In the genomic region with DNA sequence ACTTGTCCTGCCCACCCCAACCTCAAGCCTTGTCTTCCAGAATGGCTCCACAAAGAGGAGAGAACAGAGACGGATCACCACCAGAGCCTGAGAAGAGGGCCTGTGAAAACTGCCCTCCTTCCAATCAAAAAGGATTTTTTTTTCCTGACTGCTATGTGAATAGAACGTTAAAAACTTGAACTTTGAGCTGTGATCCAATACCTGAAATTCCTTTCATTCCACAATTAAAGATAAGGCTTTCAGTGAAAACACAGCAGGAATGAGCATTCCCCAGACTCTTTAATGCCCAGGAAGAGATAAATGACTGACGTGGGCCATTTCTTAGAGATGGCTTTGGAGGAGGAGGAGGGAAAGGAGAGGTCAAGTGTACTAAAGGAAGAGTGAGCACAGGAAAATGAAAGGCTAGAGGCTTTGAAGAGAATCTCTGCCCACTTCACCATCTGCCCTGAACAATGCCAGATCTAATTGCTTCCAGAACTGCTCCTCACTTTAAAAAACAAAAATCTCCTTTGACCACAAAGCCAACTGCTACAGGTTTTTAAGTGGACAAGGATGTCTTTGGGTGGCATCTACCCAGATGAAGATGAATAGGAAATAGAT, we compare ENCODE assay signal across 1 cellular context.
A peak's percentile ranks its signal among the peaks of the same experiment; 100 is the strongest.
TF ChIP-seq lines count a peak whose summit lies in the region.

No MANE protein-coding gene starts in this region.

TF ChIP-seq in HepG2, 621 proteins besides CTCF, POLR2A, EP300 and RAD21 (continued from another document and continues in another):
- TF ChIP-seq ZNF234 (CRISPR knock-in tag; conservative IDR thresholded peaks at IDR 0.05) (no peak), SIX1 (CRISPR knock-in tag; IDR thresholded peaks at IDR 0.05; ENCODE audit: borderline replicate concordance) (peak; percentile 63; the same call in 1 of the 2 replicates), AGO1 (IDR thresholded peaks at IDR 0.05; ENCODE audit: low read depth, low read length, poor library complexity, severe bottlenecking) (no peak), ETV5 (CRISPR knock-in tag; IDR thresholded peaks at IDR 0.05; ENCODE audit: borderline replicate concordance) (no peak; the same call in 1 of the 2 replicates), TARDBP (CRISPR knock-in tag; IDR thresholded peaks at IDR 0.05) (no peak; the same call in 1 of the 2 replicates), ELF3 (CRISPR knock-in tag; IDR thresholded peaks at IDR 0.05) (peak; percentile 60; the same call in 1 of the 2 replicates), ZNF251 (CRISPR knock-in tag; IDR thresholded peaks at IDR 0.05) (no peak), KDM5A (IDR thresholded peaks at IDR 0.05; ENCODE audit: borderline replicate concordance, low read length) (no peak), TAF15 (IDR thresholded peaks at IDR 0.05; ENCODE audit: low read depth, low read length, poor library complexity, severe bottlenecking) (no peak), U2AF2 (IDR thresholded peaks at IDR 0.05; ENCODE audit: low read depth, low read length) (no peak), KDM3A (CRISPR knock-in tag; IDR thresholded peaks at IDR 0.05; ENCODE audit: low read depth) (no peak), NFYC (CRISPR knock-in tag; IDR thresholded peaks at IDR 0.05) (peak; percentile 7; the same call in 1 of the 2 replicates), FOXC1 (CRISPR knock-in tag; IDR thresholded peaks at IDR 0.05; ENCODE audit: borderline replicate concordance) (no peak), ZNF567 (CRISPR knock-in tag; IDR thresholded peaks at IDR 0.05; ENCODE audit: borderline replicate concordance) (no peak), LCORL (IDR thresholded peaks at IDR 0.05) (peak; percentile 45; the same call in 1 of the 2 replicates), LCORL (CRISPR knock-in tag; IDR thresholded peaks at IDR 0.05) (peak; percentile 77), ZNF10 (CRISPR knock-in tag; IDR thresholded peaks at IDR 0.05; ENCODE audit: borderline replicate concordance, low read depth) (no peak), ZFY (CRISPR knock-in tag; IDR thresholded peaks at IDR 0.05) (no peak), TMF1 (CRISPR knock-in tag; IDR thresholded peaks at IDR 0.05; ENCODE audit: low read depth) (no peak), KDM6A (CRISPR knock-in tag; IDR thresholded peaks at IDR 0.05; ENCODE audit: low read depth) (peak; percentile 56; the same call in 1 of the 2 replicates), SRY (CRISPR knock-in tag; IDR thresholded peaks at IDR 0.05) (no peak), FOSL1 (CRISPR knock-in tag; IDR thresholded peaks at IDR 0.05; ENCODE audit: borderline replicate concordance) (no peak), ATM (IDR thresholded peaks at IDR 0.05; ENCODE audit: borderline replicate concordance) (no peak), AHR (CRISPR knock-in tag; IDR thresholded peaks at IDR 0.05) (no peak), FOXJ3 (CRISPR knock-in tag; IDR thresholded peaks at IDR 0.05; ENCODE audit: borderline replicate concordance) (peak; percentile 33; the same call in 1 of the 2 replicates), ZNF589 (CRISPR knock-in tag; conservative IDR thresholded peaks at IDR 0.05) (no peak), SOX6 (IDR thresholded peaks at IDR 0.05) (no peak), SOX6 (CRISPR knock-in tag; IDR thresholded peaks at IDR 0.05) (peak; percentile 81), RCOR2 (CRISPR knock-in tag; IDR thresholded peaks at IDR 0.05) (peak; percentile 53; the same call in 1 of the 2 replicates), ZNF460 (CRISPR knock-in tag; IDR thresholded peaks at IDR 0.05; ENCODE audit: borderline replicate concordance) (no peak), JARID2 (CRISPR knock-in tag; IDR thresholded peaks at IDR 0.05; ENCODE audit: insufficient replicate concordance) (no peak), JUN (CRISPR knock-in tag; IDR thresholded peaks at IDR 0.05) (no peak), KDM5B (CRISPR knock-in tag; IDR thresholded peaks at IDR 0.05; ENCODE audit: borderline replicate concordance) (no peak), RAD51 (IDR thresholded peaks at IDR 0.05; ENCODE audit: borderline replicate concordance) (no peak), ZSCAN20 (CRISPR knock-in tag; IDR thresholded peaks at IDR 0.05; ENCODE audit: borderline replicate concordance) (no peak), PHB2 (IDR thresholded peaks at IDR 0.05; ENCODE audit: partially characterized antibody) (no peak), ZNF614 (CRISPR knock-in tag; IDR thresholded peaks at IDR 0.05; ENCODE audit: borderline replicate concordance) (no peak), RBM39 (IDR thresholded peaks at IDR 0.05; ENCODE audit: low read depth, low read length, poor library complexity, severe bottlenecking) (no peak), ZNF780A (CRISPR knock-in tag; IDR thresholded peaks at IDR 0.05) (no peak), ZNF263 (CRISPR knock-in tag; IDR thresholded peaks at IDR 0.05) (no peak), TBX3 (IDR thresholded peaks at IDR 0.05; ENCODE audit: borderline replicate concordance) (no peak), REPIN1 (CRISPR knock-in tag; IDR thresholded peaks at IDR 0.05; ENCODE audit: borderline replicate concordance, low read depth) (no peak), SSRP1 (CRISPR knock-in tag; IDR thresholded peaks at IDR 0.05) (0 out of 2 replicates have a peak, but pooled peaks have one; percentile 73), ZFP36L2 (CRISPR knock-in tag; IDR thresholded peaks at IDR 0.05) (no peak), TAF1 (CRISPR knock-in tag; IDR thresholded peaks at IDR 0.05) (no peak), ZNF570 (CRISPR knock-in tag; IDR thresholded peaks at IDR 0.05; ENCODE audit: borderline replicate concordance) (no peak)
- TF ChIP-seq, protein P1, sequence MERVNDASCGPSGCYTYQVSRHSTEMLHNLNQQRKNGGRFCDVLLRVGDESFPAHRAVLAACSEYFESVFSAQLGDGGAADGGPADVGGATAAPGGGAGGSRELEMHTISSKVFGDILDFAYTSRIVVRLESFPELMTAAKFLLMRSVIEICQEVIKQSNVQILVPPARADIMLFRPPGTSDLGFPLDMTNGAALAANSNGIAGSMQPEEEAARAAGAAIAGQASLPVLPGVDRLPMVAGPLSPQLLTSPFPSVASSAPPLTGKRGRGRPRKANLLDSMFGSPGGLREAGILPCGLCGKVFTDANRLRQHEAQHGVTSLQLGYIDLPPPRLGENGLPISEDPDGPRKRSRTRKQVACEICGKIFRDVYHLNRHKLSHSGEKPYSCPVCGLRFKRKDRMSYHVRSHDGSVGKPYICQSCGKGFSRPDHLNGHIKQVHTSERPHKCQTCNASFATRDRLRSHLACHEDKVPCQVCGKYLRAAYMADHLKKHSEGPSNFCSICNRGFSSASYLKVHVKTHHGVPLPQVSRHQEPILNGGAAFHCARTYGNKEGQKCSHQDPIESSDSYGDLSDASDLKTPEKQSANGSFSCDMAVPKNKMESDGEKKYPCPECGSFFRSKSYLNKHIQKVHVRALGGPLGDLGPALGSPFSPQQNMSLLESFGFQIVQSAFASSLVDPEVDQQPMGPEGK (CRISPR knock-in tag; IDR thresholded peaks at IDR 0.05) = peak; percentile 58; the same call in 1 of the 2 replicates
- TF ChIP-seq, protein P2, sequence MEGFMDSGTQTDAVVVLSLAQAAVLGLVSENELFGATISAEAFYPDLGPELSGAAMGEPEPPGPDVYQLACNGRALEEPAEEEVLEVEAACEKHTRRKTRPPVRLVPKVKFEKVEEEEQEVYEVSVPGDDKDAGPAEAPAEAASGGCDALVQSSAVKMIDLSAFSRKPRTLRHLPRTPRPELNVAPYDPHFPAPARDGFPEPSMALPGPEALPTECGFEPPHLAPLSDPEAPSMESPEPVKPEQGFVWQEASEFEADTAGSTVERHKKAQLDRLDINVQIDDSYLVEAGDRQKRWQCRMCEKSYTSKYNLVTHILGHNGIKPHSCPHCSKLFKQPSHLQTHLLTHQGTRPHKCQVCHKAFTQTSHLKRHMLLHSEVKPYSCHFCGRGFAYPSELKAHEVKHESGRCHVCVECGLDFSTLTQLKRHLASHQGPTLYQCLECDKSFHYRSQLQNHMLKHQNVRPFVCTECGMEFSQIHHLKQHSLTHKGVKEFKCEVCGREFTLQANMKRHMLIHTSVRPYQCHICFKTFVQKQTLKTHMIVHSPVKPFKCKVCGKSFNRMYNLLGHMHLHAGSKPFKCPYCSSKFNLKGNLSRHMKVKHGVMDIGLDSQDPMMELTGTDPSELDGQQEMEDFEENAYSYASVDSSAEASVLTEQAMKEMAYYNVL (CRISPR knock-in tag; IDR thresholded peaks at IDR 0.05; ENCODE audit: borderline replicate concordance) = peak; percentile 70; the same call in 1 of the 2 replicates
- TF ChIP-seq, protein P3, sequence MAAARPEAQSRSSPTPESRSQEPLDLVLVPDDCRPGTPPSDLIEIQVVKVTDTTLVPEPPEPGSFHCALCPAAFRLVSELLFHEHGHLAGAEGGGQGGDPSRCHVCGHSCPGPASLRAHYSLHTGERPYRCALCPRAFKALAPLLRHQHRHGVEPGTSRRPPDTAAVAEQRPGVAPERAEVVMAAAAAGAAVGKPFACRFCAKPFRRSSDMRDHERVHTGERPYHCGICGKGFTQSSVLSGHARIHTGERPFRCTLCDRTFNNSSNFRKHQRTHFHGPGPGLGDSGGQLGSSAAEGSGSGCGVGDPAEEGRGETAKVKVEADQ (CRISPR knock-in tag; IDR thresholded peaks at IDR 0.05; ENCODE audit: borderline replicate concordance) = no peak
- TF ChIP-seq, protein P4, sequence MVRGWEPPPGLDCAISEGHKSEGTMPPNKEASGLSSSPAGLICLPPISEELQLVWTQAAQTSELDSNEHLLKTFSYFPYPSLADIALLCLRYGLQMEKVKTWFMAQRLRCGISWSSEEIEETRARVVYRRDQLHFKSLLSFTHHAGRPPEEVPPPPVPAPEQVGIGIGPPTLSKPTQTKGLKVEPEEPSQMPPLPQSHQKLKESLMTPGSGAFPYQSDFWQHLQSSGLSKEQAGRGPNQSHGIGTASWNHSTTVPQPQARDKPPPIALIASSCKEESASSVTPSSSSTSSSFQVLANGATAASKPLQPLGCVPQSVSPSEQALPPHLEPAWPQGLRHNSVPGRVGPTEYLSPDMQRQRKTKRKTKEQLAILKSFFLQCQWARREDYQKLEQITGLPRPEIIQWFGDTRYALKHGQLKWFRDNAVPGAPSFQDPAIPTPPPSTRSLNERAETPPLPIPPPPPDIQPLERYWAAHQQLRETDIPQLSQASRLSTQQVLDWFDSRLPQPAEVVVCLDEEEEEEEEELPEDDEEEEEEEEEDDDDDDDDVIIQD (CRISPR knock-in tag; IDR thresholded peaks at IDR 0.05; ENCODE audit: low read depth) = peak; percentile 54; the same call in 1 of the 2 replicates
- TF ChIP-seq, protein P5, sequence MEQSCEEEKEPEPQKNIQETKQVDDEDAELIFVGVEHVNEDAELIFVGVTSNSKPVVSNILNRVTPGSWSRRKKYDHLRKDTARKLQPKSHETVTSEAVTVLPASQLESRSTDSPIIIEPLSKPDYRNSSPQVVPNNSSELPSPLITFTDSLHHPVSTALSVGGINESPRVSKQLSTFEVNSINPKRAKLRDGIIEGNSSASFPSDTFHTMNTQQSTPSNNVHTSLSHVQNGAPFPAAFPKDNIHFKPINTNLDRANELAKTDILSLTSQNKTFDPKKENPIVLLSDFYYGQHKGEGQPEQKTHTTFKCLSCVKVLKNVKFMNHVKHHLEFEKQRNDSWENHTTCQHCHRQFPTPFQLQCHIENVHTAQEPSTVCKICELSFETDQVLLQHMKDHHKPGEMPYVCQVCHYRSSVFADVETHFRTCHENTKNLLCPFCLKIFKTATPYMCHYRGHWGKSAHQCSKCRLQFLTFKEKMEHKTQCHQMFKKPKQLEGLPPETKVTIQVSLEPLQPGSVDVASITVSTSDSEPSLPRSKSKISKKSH (CRISPR knock-in tag; IDR thresholded peaks at IDR 0.05; ENCODE audit: borderline replicate concordance) = no peak
- TF ChIP-seq, protein P6, sequence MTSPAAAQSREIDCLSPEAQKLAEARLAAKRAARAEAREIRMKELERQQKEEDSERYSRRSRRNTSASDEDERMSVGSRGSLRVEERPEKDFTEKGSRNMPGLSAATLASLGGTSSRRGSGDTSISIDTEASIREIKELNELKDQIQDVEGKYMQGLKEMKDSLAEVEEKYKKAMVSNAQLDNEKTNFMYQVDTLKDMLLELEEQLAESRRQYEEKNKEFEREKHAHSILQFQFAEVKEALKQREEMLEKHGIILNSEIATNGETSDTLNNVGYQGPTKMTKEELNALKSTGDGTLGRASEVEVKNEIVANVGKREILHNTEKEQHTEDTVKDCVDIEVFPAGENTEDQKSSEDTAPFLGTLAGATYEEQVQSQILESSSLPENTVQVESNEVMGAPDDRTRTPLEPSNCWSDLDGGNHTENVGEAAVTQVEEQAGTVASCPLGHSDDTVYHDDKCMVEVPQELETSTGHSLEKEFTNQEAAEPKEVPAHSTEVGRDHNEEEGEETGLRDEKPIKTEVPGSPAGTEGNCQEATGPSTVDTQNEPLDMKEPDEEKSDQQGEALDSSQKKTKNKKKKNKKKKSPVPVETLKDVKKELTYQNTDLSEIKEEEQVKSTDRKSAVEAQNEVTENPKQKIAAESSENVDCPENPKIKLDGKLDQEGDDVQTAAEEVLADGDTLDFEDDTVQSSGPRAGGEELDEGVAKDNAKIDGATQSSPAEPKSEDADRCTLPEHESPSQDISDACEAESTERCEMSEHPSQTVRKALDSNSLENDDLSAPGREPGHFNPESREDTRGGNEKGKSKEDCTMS (CRISPR knock-in tag; conservative IDR thresholded peaks at IDR 0.05) = no peak
- TF ChIP-seq, protein P7, sequence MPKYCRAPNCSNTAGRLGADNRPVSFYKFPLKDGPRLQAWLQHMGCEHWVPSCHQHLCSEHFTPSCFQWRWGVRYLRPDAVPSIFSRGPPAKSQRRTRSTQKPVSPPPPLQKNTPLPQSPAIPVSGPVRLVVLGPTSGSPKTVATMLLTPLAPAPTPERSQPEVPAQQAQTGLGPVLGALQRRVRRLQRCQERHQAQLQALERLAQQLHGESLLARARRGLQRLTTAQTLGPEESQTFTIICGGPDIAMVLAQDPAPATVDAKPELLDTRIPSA (CRISPR knock-in tag; IDR thresholded peaks at IDR 0.05; ENCODE audit: borderline replicate concordance) = no peak
- TF ChIP-seq, protein P8, sequence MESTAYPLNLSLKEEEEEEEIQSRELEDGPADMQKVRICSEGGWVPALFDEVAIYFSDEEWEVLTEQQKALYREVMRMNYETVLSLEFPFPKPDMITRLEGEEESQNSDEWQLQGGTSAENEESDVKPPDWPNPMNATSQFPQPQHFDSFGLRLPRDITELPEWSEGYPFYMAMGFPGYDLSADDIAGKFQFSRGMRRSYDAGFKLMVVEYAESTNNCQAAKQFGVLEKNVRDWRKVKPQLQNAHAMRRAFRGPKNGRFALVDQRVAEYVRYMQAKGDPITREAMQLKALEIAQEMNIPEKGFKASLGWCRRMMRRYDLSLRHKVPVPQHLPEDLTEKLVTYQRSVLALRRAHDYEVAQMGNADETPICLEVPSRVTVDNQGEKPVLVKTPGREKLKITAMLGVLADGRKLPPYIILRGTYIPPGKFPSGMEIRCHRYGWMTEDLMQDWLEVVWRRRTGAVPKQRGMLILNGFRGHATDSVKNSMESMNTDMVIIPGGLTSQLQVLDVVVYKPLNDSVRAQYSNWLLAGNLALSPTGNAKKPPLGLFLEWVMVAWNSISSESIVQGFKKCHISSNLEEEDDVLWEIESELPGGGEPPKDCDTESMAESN (CRISPR knock-in tag; conservative IDR thresholded peaks at IDR 0.05) = no peak
